29 cellular contexts compared by ENCODE assay signal in genomic region chr15:53454535-53454842, GRCh38.
"Had no signal": no experiment of that assay in that cellular context is flagged by ENCODE, and none has a peak within 500 bp of the region (broad histone marks: within the 10 kb centered on the region; RNA-seq: fewer than 3 reads in every experiment).

No MANE protein-coding gene starts in this region.

- H3K27ac Mint-ChIP-seq: immature natural killer cell; memory B cell; naive B cell; natural killer cell treated with Interleukin-12 subunit alpha and Interleukin-12 subunit beta and Interleukin-15 and Interleukin-18, amount 100 ng/mL, for 72 hours; stimulated activated effector memory CD8-positive, alpha-beta T cell treated with anti-CD3 and anti-CD28 coated beads, Interleukin-12 subunit alpha, Interleukin-12 subunit beta, amount 100 ng/mL, for 72 hours had no signal

- ATAC-seq: foreskin keratinocyte; gastroesophageal sphincter; heart right ventricle; left colon; natural killer cell treated with Interleukin-12 subunit alpha and Interleukin-12 subunit beta and Interleukin-15 and Interleukin-18, amount 100 ng/mL, for 72 hours; sciatic nerve; stimulated activated effector memory CD8-positive, alpha-beta T cell treated with anti-CD3 and anti-CD28 coated beads, Interleukin-12 subunit alpha, Interleukin-12 subunit beta, amount 100 ng/mL, for 72 hours had no signal

- H3K4me1 Mint-ChIP-seq: immature natural killer cell; memory B cell; naive B cell; stimulated activated effector memory CD8-positive, alpha-beta T cell treated with anti-CD3 and anti-CD28 coated beads, Interleukin-12 subunit alpha, Interleukin-12 subunit beta, amount 100 ng/mL, for 72 hours had no signal

- H3K36me3 ChIP-seq: esophagus muscularis mucosa, gastroesophageal sphincter, heart right ventricle, left ventricle myocardium inferior, stomach, thyroid gland, upper lobe of left lung had no signal

- DNase-seq: dermis blood vessel endothelial cell; effector memory CD4-positive, alpha-beta T cell; foreskin keratinocyte; glutamatergic neuron; heart right ventricle; hypothalamus; immature natural killer cell; islet precursor cell; left colon; left ventricle myocardium inferior; naive B cell; retina; stimulated activated CD4-positive, alpha-beta T cell treated with anti-CD3 and anti-CD28 coated beads, Interleukin-2, amount 100 ng/mL, for 24 hours; stimulated activated CD4-positive, alpha-beta T cell treated with anti-CD3 and anti-CD28 coated beads, Interleukin-4, amount 100 ng/mL, for 24 hours; stimulated activated naive CD4-positive, alpha-beta T cell treated with Interleukin-2 at 50 U/mL for 16 hours; stomach; thyroid gland; upper lobe of left lung had no signal

- H3K4me3 ChIP-seq: coronary artery, esophagus muscularis mucosa, gastroesophageal sphincter, heart right ventricle, left ventricle myocardium inferior, lung, stomach, thyroid gland, upper lobe of left lung had no signal

- H3K9me3 ChIP-seq: esophagus muscularis mucosa, gastroesophageal sphincter, heart right ventricle, left ventricle myocardium inferior, stomach, thyroid gland, upper lobe of left lung had no signal

- H3K27me3 ChIP-seq: esophagus muscularis mucosa, foreskin keratinocyte, gastroesophageal sphincter, stomach, thyroid gland, upper lobe of left lung had no signal

- H3K27me3 Mint-ChIP-seq: memory B cell; natural killer cell treated with Interleukin-12 subunit alpha and Interleukin-12 subunit beta and Interleukin-15 and Interleukin-18, amount 100 ng/mL, for 72 hours had no signal

- H3K27ac ChIP-seq: coronary artery, esophagus muscularis mucosa, foreskin keratinocyte, gastroesophageal sphincter, heart right ventricle, left ventricle myocardium inferior, thyroid gland, upper lobe of left lung had no signal

- H3K36me3 Mint-ChIP-seq: immature natural killer cell; memory B cell; naive B cell; natural killer cell treated with Interleukin-12 subunit alpha and Interleukin-12 subunit beta and Interleukin-15 and Interleukin-18, amount 100 ng/mL, for 72 hours; stimulated activated effector memory CD8-positive, alpha-beta T cell treated with anti-CD3 and anti-CD28 coated beads, Interleukin-12 subunit alpha, Interleukin-12 subunit beta, amount 100 ng/mL, for 72 hours had no signal

- H3K4me3 Mint-ChIP-seq: immature natural killer cell; memory B cell; naive B cell; natural killer cell treated with Interleukin-12 subunit alpha and Interleukin-12 subunit beta and Interleukin-15 and Interleukin-18, amount 100 ng/mL, for 72 hours; neural crest cell; stimulated activated effector memory CD8-positive, alpha-beta T cell treated with anti-CD3 and anti-CD28 coated beads, Interleukin-12 subunit alpha, Interleukin-12 subunit beta, amount 100 ng/mL, for 72 hours had no signal

- FAIRE-seq: endothelial cell of umbilical vein, urothelium cell line had no signal

- H3K4me1 ChIP-seq: esophagus muscularis mucosa, foreskin keratinocyte, gastroesophageal sphincter, heart right ventricle, left ventricle myocardium inferior, thyroid gland, upper lobe of left lung had no signal

- H3K9me3 Mint-ChIP-seq: memory B cell; naive B cell; stimulated activated effector memory CD8-positive, alpha-beta T cell treated with anti-CD3 and anti-CD28 coated beads, Interleukin-12 subunit alpha, Interleukin-12 subunit beta, amount 100 ng/mL, for 72 hours had no signal
